Comparison of ENCODE assay signal across 15 cellular contexts in genomic region chr9:16315720-16316119, GRCh38.
DNase-seq lines count a peak whose midpoint lies in the region; ATAC-seq and TF ChIP-seq lines count a peak whose summit lies in the region.
"Had no signal": no experiment of that assay in that cellular context is flagged by ENCODE, and none has a peak within 500 bp of the region (broad histone marks: within the 10 kb centered on the region; RNA-seq: fewer than 3 reads in every experiment).

No MANE protein-coding gene starts in this region.

- intact Hi-C loops in sciatic nerve (cut with DNase I) = no loop called here

- H3K36me3 ChIP-seq in H7 (replicated peaks; ENCODE audit: control insufficient read depth, insufficient read depth, low read length) = no peaks in the 10 kb centered on the region
- H3K36me3 ChIP-seq: MG63 had no signal

- H3K27me3 Mint-ChIP-seq in chondrocyte (ENCODE audit: low read depth) = no peaks in the 10 kb centered on the region

- peak; percentile 51 for ATAC-seq in sciatic nerve
- no peak for ATAC-seq in HG02571 (IDR thresholded peaks at IDR 0.05; ENCODE audit: unreplicated experiment)

- no peak overlapping the region for H3K4me3 ChIP-seq in H7 (ENCODE audit: insufficient read depth, low read depth, low read length)
- H3K4me3 ChIP-seq: A549, GM23338, MG63 had no signal

- no peaks in the 10 kb centered on the region for H3K9me3 Mint-ChIP-seq in chondrocyte (ENCODE audit: low read depth)
- H3K9me3 Mint-ChIP-seq: GM23338 had no signal

- no peaks in the 10 kb centered on the region for H3K27me3 ChIP-seq in H7 (ENCODE audit: control insufficient read depth, insufficient read depth, low read length)
- H3K27me3 ChIP-seq: MG63 had no signal

- no peaks in the 10 kb centered on the region for H3K36me3 Mint-ChIP-seq in chondrocyte (ENCODE audit: low read depth)

- H3K4me1 Mint-ChIP-seq in chondrocyte (ENCODE audit: low read depth) = peaks cover 16% of the 10 kb centered on the region

- TF ChIP-seq CTCF in chondrocyte (IDR thresholded peaks at IDR 0.05) = no peak

- DNase-seq in H7 (peak; percentile 28), chondrocyte (ENCODE audit: low spot score) (no peak), islet precursor cell (peak; percentile 42), sciatic nerve (ENCODE audit: low spot score) (peak; percentile 69), dermis blood vessel endothelial cell (no peak), HuH-7 (ENCODE audit: low spot score) (no peak)
- no peak for DNase-seq in activated CD8-positive, alpha-beta memory T cell treated with anti-CD3 and anti-CD28 coated beads, Interleukin-2, amount 50 U/mL, for 4 hours
- DNase-seq: EL, Karpas-422, MG63, NCI-H2107, NCI-H2227 treated with DMSO at 0.1 percent for 48 hours had no signal

- peak overlapping the region; percentile 60 for H3K27ac Mint-ChIP-seq in chondrocyte (ENCODE audit: unreplicated experiment)
- H3K27ac Mint-ChIP-seq: GM23338 had no signal

- no peak overlapping the region for H3K4me3 Mint-ChIP-seq in chondrocyte (ENCODE audit: unreplicated experiment)
- H3K4me3 Mint-ChIP-seq: GM23338 had no signal

Comparison
In these comparisons a context has a peak if more than half of its experiments do, and no peak if none do; other contexts are left out.
1. DNase-seq: peak in H7 (single experiment), islet precursor cell (single experiment) and sciatic nerve (single experiment); none in chondrocyte (single experiment), dermis blood vessel endothelial cell (single experiment), activated CD8-positive, alpha-beta memory T cell treated with anti-CD3 and anti-CD28 coated beads, Interleukin-2, amount 50 U/mL, for 4 hours (single experiment) and HuH-7 (single experiment).